Comparison of ENCODE assay signal across 8 cellular contexts in genomic region chr15:78979456-78980320, GRCh38. TPM values are rescaled to one million over a fixed set of nuclear protein-coding genes. Genes with fewer than 3 reads are reported as not detected.
DNase-seq lines count a peak whose midpoint lies in the region; ATAC-seq, FAIRE-seq and TF ChIP-seq lines count a peak whose summit lies in the region.

No MANE protein-coding gene starts in this region.

- 41 to 48% methylated on average over 17 of the region's 17 CpGs for WGBS in pancreas, 2 donors

- CTCF ChIA-PET in activated CD4-positive, alpha-beta memory T cell treated with anti-CD3 and anti-CD28 coated beads for 36 hours (lab: Charles Lee) = interaction anchor here (0.6 to 6.2 kb wide), 24 partner anchors 9 to 205 kb away, joined by 3 to 74 read pairs (median 4); no protein-coding TSS in a partner anchor

- no peaks in the 10 kb centered on the region for H3K27me3 ChIP-seq in pancreas

- no peak overlapping the region for H3K4me3 ChIP-seq in pancreas

- H3K36me3 Mint-ChIP-seq in activated CD4-positive, alpha-beta memory T cell treated with anti-CD3 and anti-CD28 coated beads for 36 hours = no peaks in the 10 kb centered on the region

- no peak overlapping the region for H3K27ac ChIP-seq in pancreas

- H3K9me3 ChIP-seq in pancreas = no peaks in the 10 kb centered on the region

- ATAC-seq in pancreas (peak; percentile 74 to 86 (median 79)), HG02763 (IDR thresholded peaks at IDR 0.05; ENCODE audit: unreplicated experiment) (no peak), HG02852 (IDR thresholded peaks at IDR 0.05; ENCODE audit: unreplicated experiment) (no peak)

- peaks cover 11% of the 10 kb centered on the region for H3K4me1 Mint-ChIP-seq in activated CD4-positive, alpha-beta memory T cell treated with anti-CD3 and anti-CD28 coated beads for 36 hours (ENCODE audit: low read depth)

- FAIRE-seq in GM18507 (lab: Jason Lieb, UNC) = peak; percentile 81
- no peak for FAIRE-seq in frontal cortex (lab: Jason Lieb, UNC)
- no peak for FAIRE-seq in pancreas (lab: Jason Lieb, UNC)

- no peaks in the 10 kb centered on the region for H3K27me3 Mint-ChIP-seq in activated CD4-positive, alpha-beta memory T cell treated with anti-CD3 and anti-CD28 coated beads for 36 hours

- no peaks in the 10 kb centered on the region for H3K4me1 ChIP-seq in pancreas

- peak; percentile 59 to 73 (median 68) for TF ChIP-seq CTCF in pancreas (IDR thresholded peaks at IDR 0.05)

- DNase-seq in Ammon's horn (ENCODE audit: low spot score) (peak; percentile 66), GM18507 (ENCODE audit: extremely low spot score, insufficient read length, low read depth) (no peak), NCI-H226 (peak; percentile 73), frontal cortex (ENCODE audit: low spot score in 2 of 2) (peak; percentile 50 to 74), pancreas (peak in 4 of 6 donors; percentile 57 to 79 (median 75))
- DNase-seq in activated CD4-positive, alpha-beta memory T cell treated with anti-CD3 and anti-CD28 coated beads for 36 hours = peak; percentile 55

- intact Hi-C loops in activated CD4-positive, alpha-beta memory T cell treated with anti-CD3 and anti-CD28 coated beads for 36 hours (cut with micrococcal nuclease) = loop anchor here (5.0 kb wide), 2 partner anchors 42 to 67 kb away; no protein-coding TSS in a partner anchor
- intact Hi-C loops in pancreas (cut with DNase I) = loop anchor here in 1 of 3 donors (5.0 to 10.0 kb wide), 2 partner anchors 45 to 67 kb away; no protein-coding TSS in a partner anchor

- POLR2A ChIA-PET in activated CD4-positive, alpha-beta memory T cell treated with anti-CD3 and anti-CD28 coated beads for 36 hours (lab: Charles Lee) = no interaction called here

- H3K27ac Mint-ChIP-seq in activated CD4-positive, alpha-beta memory T cell treated with anti-CD3 and anti-CD28 coated beads for 36 hours = no peak overlapping the region

- H3K36me3 ChIP-seq in pancreas = no peaks in the 10 kb centered on the region

- H3K4me3 Mint-ChIP-seq in activated CD4-positive, alpha-beta memory T cell treated with anti-CD3 and anti-CD28 coated beads for 36 hours = no peak overlapping the region

- H3K9me3 Mint-ChIP-seq in activated CD4-positive, alpha-beta memory T cell treated with anti-CD3 and anti-CD28 coated beads for 36 hours = no peaks in the 10 kb centered on the region

RNA-seq across cellular contexts. Expression of gene CTSH, which starts 34.8 kb away (rescaled TPM):
- 100 to 1,000 TPM; 127 to 132 TPM for total RNA-seq in activated CD4-positive, alpha-beta memory T cell treated with anti-CD3 and anti-CD28 coated beads for 36 hours
- total RNA-seq in frontal cortex (4.9 TPM), pancreas (100 to 1,000 TPM in 2 of 6 donors, 10 to 100 TPM in 4; 24.3 to 109 (median 57.0) TPM)
- polyA plus RNA-seq in pancreas = 100 to 1,000 TPM in 1 of 2 donors, 10 to 100 TPM in 1; 88.5 to 196 TPM

Comparison
In these comparisons a context has a peak if more than half of its experiments do, and no peak if none do; other contexts are left out.
1. ATAC-seq: peak in pancreas (4 of 4); none in HG02763 (single experiment) and HG02852 (single experiment).